In genomic region chr21:39052718-39053117, GRCh38 we compare ENCODE assay signal across 34 cellular contexts.
"Had no signal": no experiment of that assay in that cellular context is flagged by ENCODE, and none has a peak within 500 bp of the region (broad histone marks: within the 10 kb centered on the region; RNA-seq: fewer than 3 reads in every experiment).

No MANE protein-coding gene starts in this region.

- H3K4me1 Mint-ChIP-seq: activated B cell treated with CpG ODN at 0.5 μM for 24 hours; activated naive CD4-positive, alpha-beta T cell treated with anti-CD3 and anti-CD28 coated beads, Interleukin-2, amount 50 U/mL, for 24 hours; activated naive CD8-positive, alpha-beta T cell treated with anti-CD3 and anti-CD28 coated beads for 36 hours; activated naive CD8-positive, alpha-beta T cell treated with anti-CD3 and anti-CD28 coated beads, Interleukin-2, amount 50 U/mL, for 24 hours; activated T-helper 17 cell treated with anti-CD3 and anti-CD28 coated beads, Interleukin-2, amount 50 U/mL, for 72 hours; central memory CD8-positive, alpha-beta T cell; T-helper 17 cell had no signal

- H3K4me1 ChIP-seq: adrenal gland had no signal

- H3K36me3 ChIP-seq: adrenal gland, ascending aorta, breast epithelium, gastrocnemius medialis, heart left ventricle, WERI-Rb-1 had no signal

- DNase-seq: activated B cell treated with CpG ODN at 0.5 μM for 24 hours; activated CD4-positive, alpha-beta T cell treated with anti-CD3 and anti-CD28 coated beads for 48 hours; activated CD4-positive, alpha-beta T cell treated with anti-CD3 and anti-CD28 coated beads, Interleukin-2, amount 50 U/mL, for 1 hour; activated CD4-positive, alpha-beta T cell treated with anti-CD3 and anti-CD28 coated beads, Interleukin-2, amount 50 U/mL, for 48 hours; activated CD8-positive, alpha-beta memory T cell treated with anti-CD3 and anti-CD28 coated beads for 24 hours; activated CD8-positive, alpha-beta T cell treated with anti-CD3 and anti-CD28 coated beads for 36 hours; activated effector memory CD4-positive, alpha-beta T cell treated with Interleukin-2 at 50 U/mL for 16 hours; activated naive CD4-positive, alpha-beta T cell treated with anti-CD3 and anti-CD28 coated beads for 36 hours; activated naive CD8-positive, alpha-beta T cell treated with anti-CD3 and anti-CD28 coated beads for 36 hours; activated naive CD8-positive, alpha-beta T cell treated with anti-CD3 and anti-CD28 coated beads, Interleukin-2, amount 50 U/mL, for 24 hours; activated T-cell treated with anti-CD3 and anti-CD28 coated beads, Interleukin-2, amount 50 U/mL, for 4 hours; adrenal gland; dorsolateral prefrontal cortex; effector memory CD4-positive, alpha-beta T cell; endodermal cell; foreskin fibroblast; gastrocnemius medialis; glutamatergic neuron; heart left ventricle; T-helper 1 cell; T-helper 17 cell; T1000; WERI-Rb-1 had no signal

- H3K27me3 ChIP-seq: adrenal gland, ascending aorta, breast epithelium, gastrocnemius medialis, heart left ventricle had no signal

- H3K4me3 Mint-ChIP-seq: activated B cell treated with CpG ODN at 0.5 μM for 24 hours; activated CD8-positive, alpha-beta T cell treated with anti-CD3 and anti-CD28 coated beads for 36 hours; activated naive CD4-positive, alpha-beta T cell treated with anti-CD3 and anti-CD28 coated beads for 36 hours; activated naive CD4-positive, alpha-beta T cell treated with anti-CD3 and anti-CD28 coated beads, Interleukin-2, amount 50 U/mL, for 24 hours; activated naive CD8-positive, alpha-beta T cell treated with anti-CD3 and anti-CD28 coated beads for 36 hours; activated naive CD8-positive, alpha-beta T cell treated with anti-CD3 and anti-CD28 coated beads, Interleukin-2, amount 50 U/mL, for 24 hours; activated T-cell treated with anti-CD3 and anti-CD28 coated beads, Interleukin-2, amount 50 U/mL, for 4 hours; activated T-helper 17 cell treated with anti-CD3 and anti-CD28 coated beads, Interleukin-2, amount 50 U/mL, for 72 hours; brain; central memory CD8-positive, alpha-beta T cell; dendritic cell treated with granulocyte-macrophage colony-stimulating factor and Interleukin-4, amounts not matched to agents 40 ng/mL and 50 ng/mL, for 4 days; endodermal cell; T-helper 17 cell; T-helper 2 cell treated with Interferon-gamma antibody and Interleukin-4, amounts not matched to agents 5 μg/mL and 100 μg/mL, for 36 hours had no signal

- H3K27ac Mint-ChIP-seq: activated B cell treated with CpG ODN at 0.5 μM for 24 hours; activated CD8-positive, alpha-beta T cell treated with anti-CD3 and anti-CD28 coated beads for 36 hours; activated naive CD4-positive, alpha-beta T cell treated with anti-CD3 and anti-CD28 coated beads for 36 hours; activated naive CD4-positive, alpha-beta T cell treated with anti-CD3 and anti-CD28 coated beads, Interleukin-2, amount 50 U/mL, for 24 hours; activated naive CD8-positive, alpha-beta T cell treated with anti-CD3 and anti-CD28 coated beads for 36 hours; activated naive CD8-positive, alpha-beta T cell treated with anti-CD3 and anti-CD28 coated beads, Interleukin-2, amount 50 U/mL, for 24 hours; activated T-helper 17 cell treated with anti-CD3 and anti-CD28 coated beads, Interleukin-2, amount 50 U/mL, for 72 hours; dendritic cell treated with granulocyte-macrophage colony-stimulating factor and Interleukin-4, amounts not matched to agents 40 ng/mL and 50 ng/mL, for 4 days; endodermal cell; T-helper 17 cell; T-helper 2 cell treated with Interferon-gamma antibody and Interleukin-4, amounts not matched to agents 5 μg/mL and 100 μg/mL, for 36 hours had no signal

- H3K9me3 Mint-ChIP-seq: activated B cell treated with CpG ODN at 0.5 μM for 24 hours; activated CD8-positive, alpha-beta T cell treated with anti-CD3 and anti-CD28 coated beads for 36 hours; activated naive CD4-positive, alpha-beta T cell treated with anti-CD3 and anti-CD28 coated beads for 36 hours; activated naive CD4-positive, alpha-beta T cell treated with anti-CD3 and anti-CD28 coated beads, Interleukin-2, amount 50 U/mL, for 24 hours; activated naive CD8-positive, alpha-beta T cell treated with anti-CD3 and anti-CD28 coated beads for 36 hours; activated naive CD8-positive, alpha-beta T cell treated with anti-CD3 and anti-CD28 coated beads, Interleukin-2, amount 50 U/mL, for 24 hours; activated T-cell treated with anti-CD3 and anti-CD28 coated beads, Interleukin-2, amount 50 U/mL, for 4 hours; activated T-helper 17 cell treated with anti-CD3 and anti-CD28 coated beads, Interleukin-2, amount 50 U/mL, for 72 hours; central memory CD8-positive, alpha-beta T cell; endodermal cell; T-helper 2 cell treated with Interferon-gamma antibody and Interleukin-4, amounts not matched to agents 5 μg/mL and 100 μg/mL, for 36 hours had no signal

- ATAC-seq: activated CD4-positive, CD25-positive, alpha-beta regulatory T cell treated with anti-CD3 and anti-CD28 coated beads, Interleukin-2, amount 50 U/mL, for 24 hours; activated CD8-positive, alpha-beta T cell treated with anti-CD3 and anti-CD28 coated beads for 36 hours; activated naive CD8-positive, alpha-beta T cell treated with anti-CD3 and anti-CD28 coated beads, Interleukin-2, amount 50 U/mL, for 24 hours; activated T-cell treated with anti-CD3 and anti-CD28 coated beads, Interleukin-2, amount 50 U/mL, for 4 hours; activated T-helper 17 cell treated with anti-CD3 and anti-CD28 coated beads, Interleukin-2, amount 50 U/mL, for 72 hours; esophagus mucosa; gastrocnemius medialis; heart left ventricle; T-helper 17 cell had no signal

- H3K27me3 Mint-ChIP-seq: activated CD8-positive, alpha-beta T cell treated with anti-CD3 and anti-CD28 coated beads for 36 hours; activated naive CD4-positive, alpha-beta T cell treated with anti-CD3 and anti-CD28 coated beads, Interleukin-2, amount 50 U/mL, for 24 hours; activated naive CD8-positive, alpha-beta T cell treated with anti-CD3 and anti-CD28 coated beads for 36 hours had no signal

- H3K36me3 Mint-ChIP-seq: activated naive CD4-positive, alpha-beta T cell treated with anti-CD3 and anti-CD28 coated beads, Interleukin-2, amount 50 U/mL, for 24 hours; activated naive CD8-positive, alpha-beta T cell treated with anti-CD3 and anti-CD28 coated beads for 36 hours; brain had no signal

- H3K9me3 ChIP-seq: adrenal gland, ascending aorta, breast epithelium, gastrocnemius medialis, heart left ventricle had no signal

- H3K4me3 ChIP-seq: adrenal gland, ascending aorta, breast epithelium, coronary artery, dorsolateral prefrontal cortex, gastrocnemius medialis, heart left ventricle had no signal

- H3K27ac ChIP-seq: adrenal gland, ascending aorta, breast epithelium, dorsolateral prefrontal cortex, gastrocnemius medialis, heart left ventricle, WERI-Rb-1 had no signal
